9 cellular contexts compared by ENCODE assay signal in genomic region chr12:3236345-3237153, GRCh38.
DNase-seq lines count a peak whose midpoint lies in the region; ATAC-seq, FAIRE-seq and TF ChIP-seq lines count a peak whose summit lies in the region.
"Had no signal": no experiment of that assay in that cellular context is flagged by ENCODE, and none has a peak within 500 bp of the region (broad histone marks: within the 10 kb centered on the region; RNA-seq: fewer than 3 reads in every experiment).

No MANE protein-coding gene starts in this region.

- POLR2A ChIA-PET in K562 (lab: Yijun Ruan, JAX), result interaction anchor here (0.6 kb wide), 1 partner anchor 104 kb away, joined by 3 read pairs; no protein-coding TSS in a partner anchor

- H3K27ac ChIP-seq in K562 (ENCODE audit: extremely low read depth, low read depth, low read length), result no peak overlapping the region

- in situ Hi-C loops in K562 (cut with MboI), result no loop called here

- peak overlapping the region; percentile 1; the same call in 1 of the 2 replicates for H3K9ac ChIP-seq in ES-I3 (ENCODE audit: low read depth, low read length)
- no peak overlapping the region for H3K9ac ChIP-seq in K562 (ENCODE audit: insufficient read depth in 1 of 2, low read depth in 2 of 2, low read length in 2 of 2)

- intact Hi-C loops in K562 (cut with micrococcal nuclease), result no loop called here

- no peak overlapping the region for H2AFZ ChIP-seq in K562 (ENCODE audit: low read depth, low read length)

- BruUV-seq in K562 (replicated peaks; lab: Mats Ljungman, UMichigan), result no TSS peak

- ATAC-seq in K562 (peak; percentile 95), GM21576 (IDR thresholded peaks at IDR 0.05; ENCODE audit: unreplicated experiment) (no peak), HG02840 (IDR thresholded peaks at IDR 0.05; ENCODE audit: low FRiP score, unreplicated experiment) (no peak)

- H3K4me2 ChIP-seq in K562 (ENCODE audit: insufficient read depth, low read length), result no peak overlapping the region

- no peaks in the 10 kb centered on the region for H4K20me1 ChIP-seq in K562 (replicated peaks; ENCODE audit: control insufficient read depth, insufficient read depth, low read length)

- 0% methylated on average over 12 of the region's 15 CpGs for WGBS in K562 (ENCODE audit: insufficient coverage, low coverage, missing lambda C conversion rate)

- FAIRE-seq in K562 (lab: Jason Lieb, UNC), result peak; percentile 77
- no peak for FAIRE-seq in frontal cortex (lab: Jason Lieb, UNC)

- no peak for TF ChIP-seq POLR2A in K562 (conservative IDR thresholded peaks at IDR 0.05)

- H3K79me2 ChIP-seq in K562 (ENCODE audit: control insufficient read depth, insufficient read depth, low read length), result no peaks in the 10 kb centered on the region

- H3K9me3 ChIP-seq in ES-I3 (ENCODE audit: control insufficient read depth, insufficient read depth, low read length) (no peaks in the 10 kb centered on the region), K562 (replicated peaks; ENCODE audit: control insufficient read depth, insufficient read depth, low read depth, low read length) (no peaks in the 10 kb centered on the region)

- peaks cover 1 to 36% of the 10 kb centered on the region in 2 experiments for H3K27me3 ChIP-seq in K562 (ENCODE audit: control insufficient read depth in 2 of 2, insufficient read depth in 2 of 2, low read length in 2 of 2)

- no peak overlapping the region for H3K4me3 Mint-ChIP-seq in mesothelial cell of epicardium
- H3K4me3 Mint-ChIP-seq: stimulated activated naive CD8-positive, alpha-beta T cell treated with anti-CD3 and anti-CD28 coated beads, Interleukin-15, Interleukin-2, amounts not matched to agents 100 ng/mL and 50 ng/mL, for 24 hours had no signal

- no peaks in the 10 kb centered on the region for H3K36me3 ChIP-seq in ES-I3 (ENCODE audit: insufficient read depth, low read length)
- H3K36me3 ChIP-seq in K562 (ENCODE audit: control insufficient read depth, insufficient read depth, low read length), result no peaks in the 10 kb centered on the region

- DNase-seq in LHCN-M2 (ENCODE audit: low read depth) (peak; percentile 41), K562 (ENCODE audit: extremely low read depth in 1 of 4, low spot score in 3 of 4) (peak; percentile 49 to 61 (median 56)), mesothelial cell of epicardium (ENCODE audit: low spot score in 2 of 2, unreplicated experiment in 2 of 2) (peak in 1 of 2 experiments; percentile 42), frontal cortex (ENCODE audit: low spot score in 2 of 2) (no peak), hypothalamus (lab: John Stamatoyannopoulos, UW) (no peak)

- H3K9me3 Mint-ChIP-seq in mesothelial cell of epicardium, result no peaks in the 10 kb centered on the region
- H3K9me3 Mint-ChIP-seq: stimulated activated naive CD8-positive, alpha-beta T cell treated with anti-CD3 and anti-CD28 coated beads, Interleukin-15, Interleukin-2, amounts not matched to agents 100 ng/mL and 50 ng/mL, for 24 hours had no signal

- TF ChIP-seq RAD21 in K562 (CRISPR knock-in tag; conservative IDR thresholded peaks at IDR 0.05 in 1 of 2, IDR thresholded peaks at IDR 0.05 in 1 of 2), result no peak

- no peak for TF ChIP-seq CTCF in K562 (IDR thresholded peaks at IDR 0.05 in 2 of 3, conservative IDR thresholded peaks at IDR 0.05 in 1 of 3; ENCODE audit: insufficient read depth in 2 of 3, low read depth in 1 of 3, low read length in 3 of 3)
- TF ChIP-seq CTCF in mesothelial cell of epicardium (IDR thresholded peaks at IDR 0.05; ENCODE audit: unreplicated experiment), result no peak

- CTCF ChIA-PET in K562 (lab: Yijun Ruan, JAX; ENCODE audit: low intra/inter-chr PET ratio), result no interaction called here

- peak overlapping the region; percentile 88 for H3K27ac Mint-ChIP-seq in mesothelial cell of epicardium
- H3K27ac Mint-ChIP-seq: stimulated activated naive CD8-positive, alpha-beta T cell treated with anti-CD3 and anti-CD28 coated beads, Interleukin-15, Interleukin-2, amounts not matched to agents 100 ng/mL and 50 ng/mL, for 24 hours had no signal

- H3K27me3 Mint-ChIP-seq in mesothelial cell of epicardium (ENCODE audit: low read depth), result no peaks in the 10 kb centered on the region

- no peaks in the 10 kb centered on the region for H3K9me1 ChIP-seq in K562 (ENCODE audit: control insufficient read depth, insufficient read depth, low read length)

- no peak for TF ChIP-seq EP300 in K562 (IDR thresholded peaks at IDR 0.05; ENCODE audit: low read length)

- no peaks in the 10 kb centered on the region for H3K36me3 Mint-ChIP-seq in mesothelial cell of epicardium

- H3K4me1 Mint-ChIP-seq in mesothelial cell of epicardium, result peaks cover 39% of the 10 kb centered on the region

- H3K4me1 ChIP-seq in ES-I3 (ENCODE audit: insufficient read depth, low read length), result peaks cover 23% of the 10 kb centered on the region
- H3K4me1 ChIP-seq in K562 (replicated peaks in 1 of 2; ENCODE audit: control insufficient read depth in 2 of 2, insufficient read depth in 2 of 2, low read length in 2 of 2), result no peaks in the 10 kb centered on the region

- no peak overlapping the region for H3K4me3 ChIP-seq in K562

TF ChIP-seq in K562, 482 proteins besides CTCF, POLR2A, EP300 and RAD21:
- TF ChIP-seq ZNF121 (CRISPR knock-in tag; conservative IDR thresholded peaks at IDR 0.05), result no peak
- no peak for TF ChIP-seq ZNF174 (CRISPR knock-in tag; IDR thresholded peaks at IDR 0.05)
- TF ChIP-seq FOSL1 (tag; conservative IDR thresholded peaks at IDR 0.05), result 0 out of 2 replicates have a peak, but pooled peaks have one; percentile 20
- TF ChIP-seq RBM25 (IDR thresholded peaks at IDR 0.05; ENCODE audit: low read depth, low read length, severe bottlenecking), result peak; percentile 52
- peak; percentile 85 for TF ChIP-seq JUND (IDR thresholded peaks at IDR 0.05; ENCODE audit: borderline replicate concordance, low read depth, low read length)
- peak; percentile 66; the same call in 1 of the 3 replicates for TF ChIP-seq JUND (tag; IDR thresholded peaks at IDR 0.05; ENCODE audit: borderline replicate concordance, low read depth, low read length)
- no peak for TF ChIP-seq TAF7 (tag; IDR thresholded peaks at IDR 0.05)
- TF ChIP-seq ZFP36 (IDR thresholded peaks at IDR 0.05; ENCODE audit: low read depth, low read length, partially characterized antibody), result peak; percentile 83
- TF ChIP-seq ATF3 (IDR thresholded peaks at IDR 0.05), result peak; percentile 73
- no peak for TF ChIP-seq ATF3 (CRISPR knock-in tag; conservative IDR thresholded peaks at IDR 0.05)
TF ChIP-seq in K562: peak in this region for 5.

Comparison
In these comparisons a context has a peak if more than half of its experiments do, and no peak if none do; other contexts are left out.
1. DNase-seq: peak in LHCN-M2 (single experiment) and K562 (4 of 4); none in frontal cortex (0 of 2) and hypothalamus (0 of 51).